8 cellular contexts compared by ENCODE assay signal in the genomic region with DNA sequence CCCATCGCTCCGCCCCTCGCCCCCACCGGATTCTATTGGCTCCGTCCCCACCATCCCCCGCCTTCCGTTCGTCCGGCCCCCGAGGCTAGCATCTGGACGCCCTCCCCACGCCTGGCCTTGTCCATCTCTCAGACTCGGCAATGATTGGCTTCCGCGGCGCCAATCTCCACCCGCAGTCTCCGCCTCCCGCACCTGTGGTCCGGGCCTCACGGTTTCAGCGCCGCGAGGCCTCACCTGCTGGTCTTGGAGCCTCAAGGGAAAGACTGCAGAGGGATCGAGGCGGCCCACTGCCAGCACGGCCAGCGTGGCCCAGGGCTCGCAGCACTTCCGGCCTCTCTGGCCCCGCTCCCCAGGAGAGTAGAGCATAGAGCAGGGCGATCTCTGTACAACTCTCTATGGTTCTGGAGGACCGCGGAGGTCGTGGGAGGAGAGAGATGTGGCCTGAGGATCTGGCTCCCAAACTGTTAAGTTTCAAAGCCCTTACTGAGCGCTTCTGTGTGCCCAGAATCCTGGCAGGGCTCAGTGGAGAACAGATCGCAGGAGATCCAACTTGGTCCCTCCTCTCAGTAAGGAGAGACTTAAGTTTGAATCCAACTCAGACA. TPM values are rescaled to one million over a fixed set of nuclear protein-coding genes. Genes with fewer than 3 reads are reported as not detected.
DNase-seq lines count a peak whose midpoint lies in the region; ATAC-seq and TF ChIP-seq lines count a peak whose summit lies in the region.

TSS of gene ERCC1 (minus strand) at position 329 of the 602 bp plus-strand sequence. CDS start 543 bp downstream, outside the sequence.

- H3K36me3 ChIP-seq in left lung = peaks cover 0 to 24% of the 10 kb centered on the region in 2 donors

- peaks cover 0 to 11% of the 10 kb centered on the region in 2 donors for H3K27me3 ChIP-seq in left lung

- peaks cover 21% of the 10 kb centered on the region for H3K4me1 Mint-ChIP-seq in WTC11

- no peaks in the 10 kb centered on the region for H3K9me3 Mint-ChIP-seq in WTC11

- H3K27ac Mint-ChIP-seq in WTC11 = peak within 1 kb of the TSS; percentile 99

- peak within 1 kb of the TSS; percentile 84 to 93 for H3K27ac ChIP-seq in coronary artery
- H3K27ac ChIP-seq in left lung = peak within 1 kb of the TSS; percentile 93 to 97

- TF ChIP-seq CTCF in WTC11 (IDR thresholded peaks at IDR 0.05) (no peak), coronary artery (IDR thresholded peaks at IDR 0.05) (no peak), left lung (IDR thresholded peaks at IDR 0.05) (no peak)

- intact Hi-C loops in left lung (cut with DNase I) = no loop called here

- H3K36me3 Mint-ChIP-seq in WTC11 = peaks cover 3% of the 10 kb centered on the region; the same call in 1 of the 2 replicates

- CTCF ChIA-PET in WTC11 (lab: Charles Lee) = interaction anchor here (0.7 to 3.0 kb wide), 11 partner anchors 16 to 258 kb away, joined by 3 to 30 read pairs (median 6); partner anchors contain the start of gene PPP1R13L

- POLR2A ChIA-PET in WTC11 (lab: Charles Lee) = interaction anchor here (0.6 to 1.0 kb wide), 2 partner anchors 16 to 101 kb away, joined by 4 read pairs; no protein-coding TSS in a partner anchor

- H3K27me3 Mint-ChIP-seq in WTC11 (ENCODE audit: low read depth) = no peaks in the 10 kb centered on the region

- peaks cover 12 to 90% of the 10 kb centered on the region in 2 donors for H3K4me1 ChIP-seq in left lung

- H3K4me3 Mint-ChIP-seq in WTC11 = peak within 1 kb of the TSS; percentile 93

- ATAC-seq in GM19023 (IDR thresholded peaks at IDR 0.05; ENCODE audit: unreplicated experiment) = peak; percentile 65
- ATAC-seq in HG03159 (IDR thresholded peaks at IDR 0.05; ENCODE audit: unreplicated experiment) = peak; percentile 58
- peak; percentile 90 for ATAC-seq in WTC11
- ATAC-seq in left lung = peak; percentile 88

- H3K9me3 ChIP-seq in left lung = no peaks in the 10 kb centered on the region

- DNase-seq in Ammon's horn (ENCODE audit: low spot score) (peak; percentile 96), NCI-H2227 (lab: John Stamatoyannopoulos, UW; ENCODE audit: unreplicated experiment) (peak; percentile 97), WTC11 (ENCODE audit: low spot score) (peak; percentile 100), coronary artery (ENCODE audit: low spot score) (peak; percentile 95), left lung (peak; percentile 98)
- DNase-seq in stimulated activated CD4-positive, alpha-beta T cell treated with anti-CD3 and anti-CD28 coated beads, Interleukin-2, amount 100 ng/mL, for 48 hours = peak; percentile 55 to 87

- H3K4me3 ChIP-seq in coronary artery = peak within 1 kb of the TSS; percentile 76
- peak within 1 kb of the TSS; percentile 50 to 61 for H3K4me3 ChIP-seq in left lung

TF ChIP-seq in WTC11, 78 proteins besides CTCF, POLR2A, EP300 and RAD21 (continues in another document):
- TF ChIP-seq, protein P1, sequence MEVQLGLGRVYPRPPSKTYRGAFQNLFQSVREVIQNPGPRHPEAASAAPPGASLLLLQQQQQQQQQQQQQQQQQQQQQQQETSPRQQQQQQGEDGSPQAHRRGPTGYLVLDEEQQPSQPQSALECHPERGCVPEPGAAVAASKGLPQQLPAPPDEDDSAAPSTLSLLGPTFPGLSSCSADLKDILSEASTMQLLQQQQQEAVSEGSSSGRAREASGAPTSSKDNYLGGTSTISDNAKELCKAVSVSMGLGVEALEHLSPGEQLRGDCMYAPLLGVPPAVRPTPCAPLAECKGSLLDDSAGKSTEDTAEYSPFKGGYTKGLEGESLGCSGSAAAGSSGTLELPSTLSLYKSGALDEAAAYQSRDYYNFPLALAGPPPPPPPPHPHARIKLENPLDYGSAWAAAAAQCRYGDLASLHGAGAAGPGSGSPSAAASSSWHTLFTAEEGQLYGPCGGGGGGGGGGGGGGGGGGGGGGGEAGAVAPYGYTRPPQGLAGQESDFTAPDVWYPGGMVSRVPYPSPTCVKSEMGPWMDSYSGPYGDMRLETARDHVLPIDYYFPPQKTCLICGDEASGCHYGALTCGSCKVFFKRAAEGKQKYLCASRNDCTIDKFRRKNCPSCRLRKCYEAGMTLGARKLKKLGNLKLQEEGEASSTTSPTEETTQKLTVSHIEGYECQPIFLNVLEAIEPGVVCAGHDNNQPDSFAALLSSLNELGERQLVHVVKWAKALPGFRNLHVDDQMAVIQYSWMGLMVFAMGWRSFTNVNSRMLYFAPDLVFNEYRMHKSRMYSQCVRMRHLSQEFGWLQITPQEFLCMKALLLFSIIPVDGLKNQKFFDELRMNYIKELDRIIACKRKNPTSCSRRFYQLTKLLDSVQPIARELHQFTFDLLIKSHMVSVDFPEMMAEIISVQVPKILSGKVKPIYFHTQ (CRISPR knock-in tag; IDR thresholded peaks at IDR 0.05) = no peak
- TF ChIP-seq MXD4 (CRISPR knock-in tag; IDR thresholded peaks at IDR 0.05; ENCODE audit: borderline replicate concordance) = no peak
- TF ChIP-seq CDX4 (CRISPR knock-in tag; IDR thresholded peaks at IDR 0.05; ENCODE audit: borderline replicate concordance) = no peak
- no peak for TF ChIP-seq ESRRA (CRISPR knock-in tag; IDR thresholded peaks at IDR 0.05; ENCODE audit: borderline replicate concordance)
- TF ChIP-seq GTF2I (CRISPR knock-in tag; conservative IDR thresholded peaks at IDR 0.05) = no peak
- TF ChIP-seq, protein P2, sequence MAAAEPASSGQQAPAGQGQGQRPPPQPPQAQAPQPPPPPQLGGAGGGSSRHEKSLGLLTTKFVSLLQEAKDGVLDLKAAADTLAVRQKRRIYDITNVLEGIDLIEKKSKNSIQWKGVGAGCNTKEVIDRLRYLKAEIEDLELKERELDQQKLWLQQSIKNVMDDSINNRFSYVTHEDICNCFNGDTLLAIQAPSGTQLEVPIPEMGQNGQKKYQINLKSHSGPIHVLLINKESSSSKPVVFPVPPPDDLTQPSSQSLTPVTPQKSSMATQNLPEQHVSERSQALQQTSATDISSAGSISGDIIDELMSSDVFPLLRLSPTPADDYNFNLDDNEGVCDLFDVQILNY (CRISPR knock-in tag; IDR thresholded peaks at IDR 0.05) = no peak
- TF ChIP-seq ETV6 (CRISPR knock-in tag; IDR thresholded peaks at IDR 0.05) = peak; percentile 50
- no peak for TF ChIP-seq TEAD4 (CRISPR knock-in tag; IDR thresholded peaks at IDR 0.05)
- TF ChIP-seq IRF1 (CRISPR knock-in tag; IDR thresholded peaks at IDR 0.05) = no peak
- no peak for TF ChIP-seq RELA (CRISPR knock-in tag; IDR thresholded peaks at IDR 0.05; ENCODE audit: borderline replicate concordance)
- TF ChIP-seq ZBTB21 (CRISPR knock-in tag; IDR thresholded peaks at IDR 0.05; ENCODE audit: borderline replicate concordance) = peak; percentile 63; the same call in 1 of the 2 replicates
- TF ChIP-seq SMAD3 (CRISPR knock-in tag; IDR thresholded peaks at IDR 0.05; ENCODE audit: borderline replicate concordance) = 0 out of 2 replicates have a peak, but pooled peaks have one; percentile 39
- TF ChIP-seq, protein P3, sequence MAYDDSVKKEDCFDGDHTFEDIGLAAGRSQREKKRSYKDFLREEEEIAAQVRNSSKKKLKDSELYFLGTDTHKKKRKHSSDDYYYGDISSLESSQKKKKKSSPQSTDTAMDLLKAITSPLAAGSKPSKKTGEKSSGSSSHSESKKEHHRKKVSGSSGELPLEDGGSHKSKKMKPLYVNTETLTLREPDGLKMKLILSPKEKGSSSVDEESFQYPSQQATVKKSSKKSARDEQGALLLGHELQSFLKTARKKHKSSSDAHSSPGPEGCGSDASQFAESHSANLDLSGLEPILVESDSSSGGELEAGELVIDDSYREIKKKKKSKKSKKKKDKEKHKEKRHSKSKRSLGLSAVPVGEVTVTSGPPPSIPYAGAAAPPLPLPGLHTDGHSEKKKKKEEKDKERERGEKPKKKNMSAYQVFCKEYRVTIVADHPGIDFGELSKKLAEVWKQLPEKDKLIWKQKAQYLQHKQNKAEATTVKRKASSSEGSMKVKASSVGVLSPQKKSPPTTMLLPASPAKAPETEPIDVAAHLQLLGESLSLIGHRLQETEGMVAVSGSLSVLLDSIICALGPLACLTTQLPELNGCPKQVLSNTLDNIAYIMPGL (CRISPR knock-in tag; IDR thresholded peaks at IDR 0.05) = peak; percentile 55; the same call in 1 of the 2 replicates
- TF ChIP-seq ZNF512 (CRISPR knock-in tag; IDR thresholded peaks at IDR 0.05; ENCODE audit: borderline replicate concordance) = no peak
- TF ChIP-seq ZNF138 (CRISPR knock-in tag; conservative IDR thresholded peaks at IDR 0.05) = no peak
- TF ChIP-seq, protein P4, sequence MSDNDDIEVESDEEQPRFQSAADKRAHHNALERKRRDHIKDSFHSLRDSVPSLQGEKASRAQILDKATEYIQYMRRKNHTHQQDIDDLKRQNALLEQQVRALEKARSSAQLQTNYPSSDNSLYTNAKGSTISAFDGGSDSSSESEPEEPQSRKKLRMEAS (CRISPR knock-in tag; IDR thresholded peaks at IDR 0.05) = peak; percentile 97

RNA-seq across cellular contexts. Expression of gene ERCC1, which starts in this region (rescaled TPM):
- total RNA-seq in WTC11 (2021) = 43.7 to 60.6 TPM (median 60.1 TPM) in 3 replicates
- 10 to 100 TPM; 56.1 to 57.8 TPM for total RNA-seq in left lung

Comparison
In these comparisons a context has a peak if more than half of its experiments do, and no peak if none do; other contexts are left out.
1. Peak in every context shown above with its lines: DNase-seq, ATAC-seq, H3K4me3 ChIP-seq and H3K27ac ChIP-seq.